9 cellular contexts compared by ENCODE assay signal in the genomic region with DNA sequence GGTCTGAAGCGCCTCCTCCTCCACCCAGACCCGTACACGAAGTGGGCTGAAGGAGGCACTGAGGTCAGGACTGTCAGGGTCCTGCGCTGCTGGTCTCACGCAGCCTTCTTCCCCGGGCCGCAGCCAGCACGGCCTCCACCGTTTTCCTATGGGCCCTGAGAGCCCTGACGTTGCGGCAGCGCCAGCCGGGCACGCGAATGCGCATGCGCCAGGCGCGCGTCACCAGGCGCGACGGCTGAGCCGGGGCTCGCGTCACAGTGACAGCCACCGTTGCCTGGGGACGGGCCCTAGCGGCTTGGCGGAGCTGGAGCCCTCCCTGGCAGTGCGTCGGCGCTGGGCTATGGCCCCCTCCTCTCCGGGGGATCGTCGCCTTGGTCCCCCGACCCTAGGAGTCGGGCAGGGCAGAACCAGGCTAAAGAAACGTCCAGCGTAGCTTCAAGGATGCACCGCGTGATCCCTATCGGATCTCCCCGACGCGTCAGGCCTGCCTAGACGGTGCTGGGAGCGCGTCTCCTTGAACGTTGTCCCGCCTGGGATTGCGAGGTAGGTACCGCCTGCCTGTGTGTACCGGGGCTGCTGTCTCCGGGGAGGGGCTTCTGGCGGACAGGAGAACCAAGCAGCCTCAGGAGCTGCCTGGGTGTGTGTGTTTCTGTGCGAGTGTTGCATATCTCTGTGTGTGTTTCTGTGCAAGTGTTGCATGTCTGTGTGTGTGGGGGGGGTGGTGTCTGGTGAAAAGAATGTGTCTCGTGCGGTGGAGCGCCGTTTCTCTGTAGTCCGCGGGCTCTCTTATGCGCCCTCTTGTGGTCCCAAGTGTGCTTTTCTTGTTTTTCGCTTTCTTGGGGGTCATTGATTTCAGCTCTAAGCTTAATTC. TPM values are rescaled to one million over a fixed set of nuclear protein-coding genes. Genes with fewer than 3 reads are reported as not detected.
DNase-seq lines count a peak whose midpoint lies in the region; ATAC-seq, FAIRE-seq and TF ChIP-seq lines count a peak whose summit lies in the region.
"Had no signal": no experiment of that assay in that cellular context is flagged by ENCODE, and none has a peak within 500 bp of the region (broad histone marks: within the 10 kb centered on the region; RNA-seq: fewer than 3 reads in every experiment).

No MANE protein-coding gene starts in this region.

- TF ChIP-seq CTCF in K562 (IDR thresholded peaks at IDR 0.05 in 2 of 3, conservative IDR thresholded peaks at IDR 0.05 in 1 of 3; ENCODE audit: insufficient read depth in 2 of 3, low read depth in 1 of 3, low read length in 3 of 3) (peak; percentile 33 to 59 (median 50); a peak in 5 of 6 replicates), lower lobe of right lung (IDR thresholded peaks at IDR 0.05) (no peak)

- ATAC-seq in GM18505 (IDR thresholded peaks at IDR 0.05; ENCODE audit: unreplicated experiment) = peak; percentile 80
- ATAC-seq in K562 = peak; percentile 81
- no peak for ATAC-seq in lower lobe of right lung
- ATAC-seq in stimulated activated naive CD8-positive, alpha-beta T cell treated with anti-CD3 and anti-CD28 coated beads, Interleukin-15, amount 100 ng/mL, for 72 hours = peak; percentile 94

- no peaks in the 10 kb centered on the region for H3K79me2 ChIP-seq in K562 (ENCODE audit: control insufficient read depth, insufficient read depth, low read length)

- peaks cover 13% of the 10 kb centered on the region for H3K4me1 Mint-ChIP-seq in stimulated activated naive CD8-positive, alpha-beta T cell treated with anti-CD3 and anti-CD28 coated beads, Interleukin-15, amount 100 ng/mL, for 72 hours
- H3K4me1 Mint-ChIP-seq: brain had no signal

- 20% methylated on average over 43 of the region's 65 CpGs for WGBS in K562 (ENCODE audit: insufficient coverage, low coverage, missing lambda C conversion rate)

- H3K27ac ChIP-seq in K562 (ENCODE audit: extremely low read depth, low read depth, low read length) (peak overlapping the region; percentile 46; the same call in 1 of the 3 replicates), lower lobe of right lung (no peak overlapping the region)

- POLR2A ChIA-PET in K562 (lab: Yijun Ruan, JAX) = interaction anchor here (0.6 to 1.1 kb wide), 2 partner anchors 16 to 585 kb away, joined by 3 read pairs; no protein-coding TSS in a partner anchor

- TF ChIP-seq POLR2A in GM18505 (IDR thresholded peaks at IDR 0.05; ENCODE audit: borderline replicate concordance, extremely low read depth, insufficient read depth, insufficient read length) (peak; percentile 68), K562 (conservative IDR thresholded peaks at IDR 0.05) (no peak)

- no peak for FAIRE-seq in K562 (lab: Jason Lieb, UNC)

- peak in 1 of 2 experiments; percentile 47; a peak in 1 of 4 replicates for TF ChIP-seq RAD21 in K562 (CRISPR knock-in tag; conservative IDR thresholded peaks at IDR 0.05 in 1 of 2, IDR thresholded peaks at IDR 0.05 in 1 of 2)

- peak overlapping the region; percentile 57 to 78; a peak in 3 of 4 replicates for H3K9ac ChIP-seq in K562 (ENCODE audit: insufficient read depth in 1 of 2, low read depth in 2 of 2, low read length in 2 of 2)

- peak overlapping the region; percentile 85 for H2AFZ ChIP-seq in K562 (ENCODE audit: low read depth, low read length)

- H3K27me3 ChIP-seq in K562 (ENCODE audit: control insufficient read depth in 2 of 2, insufficient read depth in 2 of 2, low read length in 2 of 2) (no peaks in the 10 kb centered on the region), lower lobe of right lung (ENCODE audit: low read depth) (no peaks in the 10 kb centered on the region)

- CTCF ChIA-PET in K562 (lab: Yijun Ruan, JAX; ENCODE audit: low intra/inter-chr PET ratio) = no interaction called here

- peak; percentile 75 for DNase-seq in SK-MEL-5 (ENCODE audit: low read depth, low spot score)
- peak; percentile 62 to 64 (median 63) for DNase-seq in K562 (ENCODE audit: extremely low read depth in 1 of 4, low spot score in 3 of 4)
- DNase-seq in lower lobe of right lung = no peak
- peak; percentile 72 to 79 for DNase-seq in stimulated activated naive CD8-positive, alpha-beta T cell treated with anti-CD3 and anti-CD28 coated beads, Interleukin-15, amount 100 ng/mL, for 72 hours
- DNase-seq in NCI-H1105 treated with DMSO at 0.1 percent for 48 hours (lab: John Stamatoyannopoulos, UW) = no peak
- no peak for DNase-seq in D341Med (ENCODE audit: low spot score)
- no peak for DNase-seq in NCI-H1092 treated with DMSO at 0.1 percent for 48 hours (lab: John Stamatoyannopoulos, UW)

- H3K4me3 ChIP-seq in K562 (peak overlapping the region; percentile 57), lower lobe of right lung (peak overlapping the region; percentile 41)

- H3K36me3 ChIP-seq in K562 (ENCODE audit: control insufficient read depth, insufficient read depth, low read length) (no peaks in the 10 kb centered on the region), lower lobe of right lung (no peaks in the 10 kb centered on the region)

- peaks cover 47 to 76% of the 10 kb centered on the region in 2 donors for H3K9me3 Mint-ChIP-seq in stimulated activated naive CD8-positive, alpha-beta T cell treated with anti-CD3 and anti-CD28 coated beads, Interleukin-15, amount 100 ng/mL, for 72 hours

- no peaks in the 10 kb centered on the region for H4K20me1 ChIP-seq in K562 (replicated peaks; ENCODE audit: control insufficient read depth, insufficient read depth, low read length)

- no peaks in the 10 kb centered on the region for H3K27me3 Mint-ChIP-seq in stimulated activated naive CD8-positive, alpha-beta T cell treated with anti-CD3 and anti-CD28 coated beads, Interleukin-15, amount 100 ng/mL, for 72 hours
- H3K27me3 Mint-ChIP-seq: brain had no signal

- no TSS peak for BruUV-seq in K562 (replicated peaks; lab: Mats Ljungman, UMichigan)

- peak overlapping the region; percentile 85 to 88 for H3K4me3 Mint-ChIP-seq in stimulated activated naive CD8-positive, alpha-beta T cell treated with anti-CD3 and anti-CD28 coated beads, Interleukin-15, amount 100 ng/mL, for 72 hours

- H3K9me1 ChIP-seq in K562 (ENCODE audit: control insufficient read depth, insufficient read depth, low read length) = no peaks in the 10 kb centered on the region

- no peak for TF ChIP-seq EP300 in K562 (IDR thresholded peaks at IDR 0.05; ENCODE audit: low read length)

- intact Hi-C loops in K562 (cut with micrococcal nuclease) (no loop called here), lower lobe of right lung (cut with DNase I) (no loop called here)

- in situ Hi-C loops in SK-MEL-5 (cut with HindIII; ENCODE audit: low pct_unique_long_range_greater_than_20kb, low sequenced_read_pairs) (no loop called here), K562 (cut with MboI) (no loop called here)

- peaks cover 0 to 7% of the 10 kb centered on the region in 2 experiments; a peak in 2 of 5 replicates for H3K4me1 ChIP-seq in K562 (replicated peaks in 1 of 2; ENCODE audit: control insufficient read depth in 2 of 2, insufficient read depth in 2 of 2, low read length in 2 of 2)
- no peaks in the 10 kb centered on the region for H3K4me1 ChIP-seq in lower lobe of right lung

- H3K9me3 ChIP-seq in K562 (replicated peaks; ENCODE audit: control insufficient read depth, insufficient read depth, low read depth, low read length) (peaks cover 2% of the 10 kb centered on the region), lower lobe of right lung (no peaks in the 10 kb centered on the region)

- peak overlapping the region; percentile 76 for H3K4me2 ChIP-seq in K562 (ENCODE audit: insufficient read depth, low read length)

- peak overlapping the region; percentile 81 to 94 for H3K27ac Mint-ChIP-seq in stimulated activated naive CD8-positive, alpha-beta T cell treated with anti-CD3 and anti-CD28 coated beads, Interleukin-15, amount 100 ng/mL, for 72 hours

RNA-seq across cellular contexts. Expression of a gene that starts 43.2 kb away (rescaled TPM):
- total RNA-seq in SK-MEL-5 (2014; rRNA removed; shearing (Covaris generic)) = 2.0 and 2.2 TPM in 2 replicates
- polyA plus RNA-seq in SK-MEL-5 (2015; cell fraction: cytosol; rRNA removed) = 0.37 and 0.71 TPM in 2 replicates
- polyA plus RNA-seq in SK-MEL-5 (2015; cell fraction: nucleus; rRNA removed) = 4.8 and 7.2 TPM in 2 replicates
- 3.5 and 13.6 TPM in 2 replicates for total RNA-seq in K562 (2011; cell fraction: chromatin; rRNA removed; ENCODE audit: low replicate concordance)
- total RNA-seq in K562 (2011; cell fraction: nucleolus; rRNA removed) = 3.3 and 5.3 TPM in 2 replicates
- total RNA-seq in K562 (2011; cell fraction: nucleoplasm; rRNA removed) = 5.3 and 7.5 TPM in 2 replicates
- 0.49 and 0.82 TPM in 2 replicates for total RNA-seq in K562 (2014; rRNA removed)
- total RNA-seq in K562 (2014; rRNA removed; fragmentation: Illumina TruSeq; extraction: Trizol) = 2.2 and 2.3 TPM in 2 replicates
- total RNA-seq in K562 (2015; rRNA removed; fragmentation: Illumina TruSeq; extraction: Trizol) = 1.5 and 2.0 TPM in 2 replicates
- 1.3 and 1.8 TPM in 2 replicates for total RNA-seq in K562 (2021)
- polyA plus RNA-seq in K562 (2011; rRNA removed) = 0.79 and 3.9 TPM in 2 replicates
- polyA plus RNA-seq in K562 (2011; cell fraction: cytosol; rRNA removed) = 0.37 and 0.57 TPM in 2 replicates
- 1.1 and 3.3 TPM in 2 replicates for polyA plus RNA-seq in K562 (2011; cell fraction: nucleus; rRNA removed)
- 1.1 and 1.3 TPM in 2 replicates for polyA plus RNA-seq in K562 (2012)
- polyA plus RNA-seq in K562 (2014; fragmentation: Illumina TruSeq; extraction: Trizol) = 1.3 and 1.6 TPM in 2 replicates
- 1 to 10 TPM; 2.1 to 3.1 TPM for polyA plus RNA-seq in K562 (2014; fragmentation: Nextera tagmentation; extraction: Ambion mirVana)
- polyA plus RNA-seq in K562 (2014; rRNA removed) = 1.0 and 1.7 TPM in 2 replicates
- polyA minus RNA-seq in K562 (2011; rRNA and poly(A)+ RNA removed) = 1.3 and 5.3 TPM in 2 replicates
- 2.8 TPM in 1 of 2 replicates, not detected in the other for polyA minus RNA-seq in K562 (2011; cell fraction: cytosol; rRNA and poly(A)+ RNA removed)
- 1.00 and 3.5 TPM in 2 replicates for polyA minus RNA-seq in K562 (2011; cell fraction: nucleus; rRNA and poly(A)+ RNA removed)
- 4.8 TPM for total RNA-seq in lower lobe of right lung

RNA-seq across cellular contexts. Expression of a gene that starts 43.3 kb away (rescaled TPM):
- total RNA-seq in SK-MEL-5 (2014; rRNA removed; shearing (Covaris generic)) = 0.92 TPM in 1 of 2 replicates, not detected in the other
- 0.19 and 0.39 TPM in 2 replicates for polyA plus RNA-seq in SK-MEL-5 (2015; cell fraction: cytosol; rRNA removed)
- 1.3 and 2.2 TPM in 2 replicates for polyA plus RNA-seq in SK-MEL-5 (2015; cell fraction: nucleus; rRNA removed)
- total RNA-seq in K562 (2011; cell fraction: chromatin; rRNA removed; ENCODE audit: low replicate concordance) = 0.83 and 1.7 TPM in 2 replicates
- total RNA-seq in K562 (2011; cell fraction: nucleolus; rRNA removed) = 0.33 and 0.79 TPM in 2 replicates
- 0.44 and 0.92 TPM in 2 replicates for total RNA-seq in K562 (2011; cell fraction: nucleoplasm; rRNA removed)
- total RNA-seq in K562 (2014; rRNA removed) = 0.73 TPM in 1 of 2 replicates, not detected in the other
- 0.33 and 0.64 TPM in 2 replicates for total RNA-seq in K562 (2014; rRNA removed; fragmentation: Illumina TruSeq; extraction: Trizol)
- 0.19 and 0.36 TPM in 2 replicates for total RNA-seq in K562 (2015; rRNA removed; fragmentation: Illumina TruSeq; extraction: Trizol)
- 0.38 and 0.44 TPM in 2 replicates for total RNA-seq in K562 (2021)
- polyA plus RNA-seq in K562 (2011; rRNA removed) = 0.11 and 0.95 TPM in 2 replicates
- 0.18 and 0.28 TPM in 2 replicates for polyA plus RNA-seq in K562 (2011; cell fraction: cytosol; rRNA removed)
- polyA plus RNA-seq in K562 (2011; cell fraction: nucleus; rRNA removed) = 0.69 and 2.1 TPM in 2 replicates
- 0.46 and 0.60 TPM in 2 replicates for polyA plus RNA-seq in K562 (2012)
- polyA plus RNA-seq in K562 (2014; fragmentation: Illumina TruSeq; extraction: Trizol) = 0.36 and 0.95 TPM in 2 replicates
- polyA plus RNA-seq in K562 (2014; fragmentation: Nextera tagmentation; extraction: Ambion mirVana) = under 1 TPM; 0.20 to 0.56 TPM
- polyA plus RNA-seq in K562 (2014; rRNA removed) = 0.32 and 0.67 TPM in 2 replicates
- 0.24 and 0.35 TPM in 2 replicates for polyA minus RNA-seq in K562 (2011; rRNA and poly(A)+ RNA removed)
- polyA minus RNA-seq in K562 (2011; cell fraction: cytosol; rRNA and poly(A)+ RNA removed) = not detected in 2 replicates
- polyA minus RNA-seq in K562 (2011; cell fraction: nucleus; rRNA and poly(A)+ RNA removed) = 0.13 and 0.78 TPM in 2 replicates
- total RNA-seq in lower lobe of right lung = 4.6 TPM

RNA-seq across cellular contexts. Expression of a gene that starts 44.6 kb away (rescaled TPM):
- total RNA-seq in SK-MEL-5 (2014; rRNA removed; shearing (Covaris generic)) = 0.16 and 0.53 TPM in 2 replicates
- 0.18 and 0.35 TPM in 2 replicates for polyA plus RNA-seq in SK-MEL-5 (2015; cell fraction: cytosol; rRNA removed)
- polyA plus RNA-seq in SK-MEL-5 (2015; cell fraction: nucleus; rRNA removed) = 0.31 and 2.5 TPM in 2 replicates
- total RNA-seq in K562 (2011; cell fraction: chromatin; rRNA removed; ENCODE audit: low replicate concordance) = 0.35 TPM in 1 of 2 replicates, not detected in the other
- under 0.01 TPM in 1 of 2 replicates, not detected in the other for total RNA-seq in K562 (2011; cell fraction: nucleolus; rRNA removed)
- total RNA-seq in K562 (2011; cell fraction: nucleoplasm; rRNA removed) = 0.15 and 0.31 TPM in 2 replicates
- total RNA-seq in K562 (2014; rRNA removed) = 0.04 TPM in 1 of 2 replicates, not detected in the other
- not detected in 2 replicates for total RNA-seq in K562 (2014; rRNA removed; fragmentation: Illumina TruSeq; extraction: Trizol)
- 0.08 TPM in 1 of 2 replicates, not detected in the other for total RNA-seq in K562 (2015; rRNA removed; fragmentation: Illumina TruSeq; extraction: Trizol)
- total RNA-seq in K562 (2021) = 0.02 TPM in 1 of 2 replicates, not detected in the other
- polyA plus RNA-seq in K562 (2011; rRNA removed) = not detected in 2 replicates
- polyA plus RNA-seq in K562 (2011; cell fraction: cytosol; rRNA removed) = 0.01 TPM in 1 of 2 replicates, not detected in the other
- 0.04 TPM in 1 of 2 replicates, not detected in the other for polyA plus RNA-seq in K562 (2011; cell fraction: nucleus; rRNA removed)
- 0.01 and 0.14 TPM in 2 replicates for polyA plus RNA-seq in K562 (2012)
- polyA plus RNA-seq in K562 (2014; fragmentation: Illumina TruSeq; extraction: Trizol) = 0.04 TPM in 1 of 2 replicates, not detected in the other
- under 1 TPM in 1 of 2 experiments, not detected in 1; 0.03 TPM for polyA plus RNA-seq in K562 (2014; fragmentation: Nextera tagmentation; extraction: Ambion mirVana)
- not detected in 2 replicates for polyA plus RNA-seq in K562 (2014; rRNA removed)
- polyA minus RNA-seq in K562 (2011; rRNA and poly(A)+ RNA removed) = 0.04 TPM in 1 of 2 replicates, not detected in the other
- polyA minus RNA-seq in K562 (2011; cell fraction: cytosol; rRNA and poly(A)+ RNA removed) = not detected in 2 replicates
- polyA minus RNA-seq in K562 (2011; cell fraction: nucleus; rRNA and poly(A)+ RNA removed) = not detected in 2 replicates
- 2.0 TPM for total RNA-seq in lower lobe of right lung

Comparison
In these comparisons a context has a peak if more than half of its experiments do, and no peak if none do; other contexts are left out.
1. ATAC-seq: peak in GM18505 (single experiment), K562 (single experiment) and stimulated activated naive CD8-positive, alpha-beta T cell treated with anti-CD3 and anti-CD28 coated beads, Interleukin-15, amount 100 ng/mL, for 72 hours (single experiment); none in lower lobe of right lung (0 of 2).
2. DNase-seq: peak in SK-MEL-5 (single experiment), K562 (4 of 4) and stimulated activated naive CD8-positive, alpha-beta T cell treated with anti-CD3 and anti-CD28 coated beads, Interleukin-15, amount 100 ng/mL, for 72 hours (2 of 2); none in lower lobe of right lung (single experiment), NCI-H1105 treated with DMSO at 0.1 percent for 48 hours (single experiment), D341Med (single experiment) and NCI-H1092 treated with DMSO at 0.1 percent for 48 hours (single experiment).